ENCODE assay signal across 2 cellular contexts in the genomic region with DNA sequence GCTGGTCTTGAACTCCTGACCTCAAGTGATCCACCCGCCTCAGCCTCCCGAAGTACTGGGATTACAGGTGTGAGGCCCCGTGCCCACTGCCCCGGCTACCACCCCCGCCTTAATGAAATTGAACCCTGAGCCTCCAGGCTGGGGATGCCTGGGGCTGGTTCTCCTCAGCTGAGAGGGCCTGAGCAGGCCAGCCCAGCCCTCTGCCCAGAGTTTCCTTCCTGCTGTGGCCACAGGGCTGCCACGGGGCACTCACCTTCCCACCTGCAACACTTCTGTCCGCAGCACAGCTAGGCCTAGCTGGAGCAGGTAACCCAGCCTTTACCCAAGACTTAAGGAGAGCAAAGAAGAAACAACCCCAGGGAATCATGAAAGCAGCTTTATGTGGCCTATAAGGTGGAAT.
TF ChIP-seq lines count a peak whose summit lies in the region.

No MANE protein-coding gene starts in this region.

TF ChIP-seq in HepG2, 621 proteins besides CTCF, POLR2A, EP300 and RAD21:
- TF ChIP-seq, protein P1, sequence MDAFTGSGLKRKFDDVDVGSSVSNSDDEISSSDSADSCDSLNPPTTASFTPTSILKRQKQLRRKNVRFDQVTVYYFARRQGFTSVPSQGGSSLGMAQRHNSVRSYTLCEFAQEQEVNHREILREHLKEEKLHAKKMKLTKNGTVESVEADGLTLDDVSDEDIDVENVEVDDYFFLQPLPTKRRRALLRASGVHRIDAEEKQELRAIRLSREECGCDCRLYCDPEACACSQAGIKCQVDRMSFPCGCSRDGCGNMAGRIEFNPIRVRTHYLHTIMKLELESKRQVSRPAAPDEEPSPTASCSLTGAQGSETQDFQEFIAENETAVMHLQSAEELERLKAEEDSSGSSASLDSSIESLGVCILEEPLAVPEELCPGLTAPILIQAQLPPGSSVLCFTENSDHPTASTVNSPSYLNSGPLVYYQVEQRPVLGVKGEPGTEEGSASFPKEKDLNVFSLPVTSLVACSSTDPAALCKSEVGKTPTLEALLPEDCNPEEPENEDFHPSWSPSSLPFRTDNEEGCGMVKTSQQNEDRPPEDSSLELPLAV (CRISPR knock-in tag; conservative IDR thresholded peaks at IDR 0.05; ENCODE audit: low read depth): no peak
- TF ChIP-seq ZNF274 (CRISPR knock-in tag; IDR thresholded peaks at IDR 0.05) (no peak), POLR2AphosphoS5 (IDR thresholded peaks at IDR 0.05; ENCODE audit: low read depth, low read length) (no peak), SAP130 (CRISPR knock-in tag; IDR thresholded peaks at IDR 0.05; ENCODE audit: low read depth) (no peak)

TF ChIP-seq in H1, 55 proteins besides CTCF, POLR2A, EP300 and RAD21:
- TF ChIP-seq CHD1 (IDR thresholded peaks at IDR 0.05; ENCODE audit: low read depth, low read length) (no peak), NRF1 (IDR thresholded peaks at IDR 0.05; ENCODE audit: low read depth, low read length) (no peak), KDM1A (IDR thresholded peaks at IDR 0.05; ENCODE audit: borderline replicate concordance, low read length) (no peak), POLR2AphosphoS5 (IDR thresholded peaks at IDR 0.05; ENCODE audit: low read depth, low read length) (no peak), TCF12 (IDR thresholded peaks at IDR 0.05; ENCODE audit: low read depth, low read length) (no peak), SIRT6 (IDR thresholded peaks at IDR 0.05; ENCODE audit: low read length) (no peak), TAF7 (optimal IDR thresholded peaks at IDR 0.05; ENCODE audit: borderline replicate concordance, low read depth, low read length) (no peak), SUZ12 (IDR thresholded peaks at IDR 0.05; ENCODE audit: low read length) (no peak), CEBPB (IDR thresholded peaks at IDR 0.05; ENCODE audit: low read depth, low read length) (no peak), BCL11A (IDR thresholded peaks at IDR 0.05; ENCODE audit: low read depth in 2 of 2, low read length in 2 of 2) (no peak), HDAC2 (IDR thresholded peaks at IDR 0.05; ENCODE audit: borderline replicate concordance in 1 of 2, low read depth in 2 of 2, low read length in 2 of 2) (no peak), CBX5 (IDR thresholded peaks at IDR 0.05; ENCODE audit: low read depth, low read length) (no peak)
- TF ChIP-seq, protein P2, sequence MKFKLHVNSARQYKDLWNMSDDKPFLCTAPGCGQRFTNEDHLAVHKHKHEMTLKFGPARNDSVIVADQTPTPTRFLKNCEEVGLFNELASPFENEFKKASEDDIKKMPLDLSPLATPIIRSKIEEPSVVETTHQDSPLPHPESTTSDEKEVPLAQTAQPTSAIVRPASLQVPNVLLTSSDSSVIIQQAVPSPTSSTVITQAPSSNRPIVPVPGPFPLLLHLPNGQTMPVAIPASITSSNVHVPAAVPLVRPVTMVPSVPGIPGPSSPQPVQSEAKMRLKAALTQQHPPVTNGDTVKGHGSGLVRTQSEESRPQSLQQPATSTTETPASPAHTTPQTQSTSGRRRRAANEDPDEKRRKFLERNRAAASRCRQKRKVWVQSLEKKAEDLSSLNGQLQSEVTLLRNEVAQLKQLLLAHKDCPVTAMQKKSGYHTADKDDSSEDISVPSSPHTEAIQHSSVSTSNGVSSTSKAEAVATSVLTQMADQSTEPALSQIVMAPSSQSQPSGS (IDR thresholded peaks at IDR 0.05; ENCODE audit: low read length): no peak
- TF ChIP-seq, protein P3, sequence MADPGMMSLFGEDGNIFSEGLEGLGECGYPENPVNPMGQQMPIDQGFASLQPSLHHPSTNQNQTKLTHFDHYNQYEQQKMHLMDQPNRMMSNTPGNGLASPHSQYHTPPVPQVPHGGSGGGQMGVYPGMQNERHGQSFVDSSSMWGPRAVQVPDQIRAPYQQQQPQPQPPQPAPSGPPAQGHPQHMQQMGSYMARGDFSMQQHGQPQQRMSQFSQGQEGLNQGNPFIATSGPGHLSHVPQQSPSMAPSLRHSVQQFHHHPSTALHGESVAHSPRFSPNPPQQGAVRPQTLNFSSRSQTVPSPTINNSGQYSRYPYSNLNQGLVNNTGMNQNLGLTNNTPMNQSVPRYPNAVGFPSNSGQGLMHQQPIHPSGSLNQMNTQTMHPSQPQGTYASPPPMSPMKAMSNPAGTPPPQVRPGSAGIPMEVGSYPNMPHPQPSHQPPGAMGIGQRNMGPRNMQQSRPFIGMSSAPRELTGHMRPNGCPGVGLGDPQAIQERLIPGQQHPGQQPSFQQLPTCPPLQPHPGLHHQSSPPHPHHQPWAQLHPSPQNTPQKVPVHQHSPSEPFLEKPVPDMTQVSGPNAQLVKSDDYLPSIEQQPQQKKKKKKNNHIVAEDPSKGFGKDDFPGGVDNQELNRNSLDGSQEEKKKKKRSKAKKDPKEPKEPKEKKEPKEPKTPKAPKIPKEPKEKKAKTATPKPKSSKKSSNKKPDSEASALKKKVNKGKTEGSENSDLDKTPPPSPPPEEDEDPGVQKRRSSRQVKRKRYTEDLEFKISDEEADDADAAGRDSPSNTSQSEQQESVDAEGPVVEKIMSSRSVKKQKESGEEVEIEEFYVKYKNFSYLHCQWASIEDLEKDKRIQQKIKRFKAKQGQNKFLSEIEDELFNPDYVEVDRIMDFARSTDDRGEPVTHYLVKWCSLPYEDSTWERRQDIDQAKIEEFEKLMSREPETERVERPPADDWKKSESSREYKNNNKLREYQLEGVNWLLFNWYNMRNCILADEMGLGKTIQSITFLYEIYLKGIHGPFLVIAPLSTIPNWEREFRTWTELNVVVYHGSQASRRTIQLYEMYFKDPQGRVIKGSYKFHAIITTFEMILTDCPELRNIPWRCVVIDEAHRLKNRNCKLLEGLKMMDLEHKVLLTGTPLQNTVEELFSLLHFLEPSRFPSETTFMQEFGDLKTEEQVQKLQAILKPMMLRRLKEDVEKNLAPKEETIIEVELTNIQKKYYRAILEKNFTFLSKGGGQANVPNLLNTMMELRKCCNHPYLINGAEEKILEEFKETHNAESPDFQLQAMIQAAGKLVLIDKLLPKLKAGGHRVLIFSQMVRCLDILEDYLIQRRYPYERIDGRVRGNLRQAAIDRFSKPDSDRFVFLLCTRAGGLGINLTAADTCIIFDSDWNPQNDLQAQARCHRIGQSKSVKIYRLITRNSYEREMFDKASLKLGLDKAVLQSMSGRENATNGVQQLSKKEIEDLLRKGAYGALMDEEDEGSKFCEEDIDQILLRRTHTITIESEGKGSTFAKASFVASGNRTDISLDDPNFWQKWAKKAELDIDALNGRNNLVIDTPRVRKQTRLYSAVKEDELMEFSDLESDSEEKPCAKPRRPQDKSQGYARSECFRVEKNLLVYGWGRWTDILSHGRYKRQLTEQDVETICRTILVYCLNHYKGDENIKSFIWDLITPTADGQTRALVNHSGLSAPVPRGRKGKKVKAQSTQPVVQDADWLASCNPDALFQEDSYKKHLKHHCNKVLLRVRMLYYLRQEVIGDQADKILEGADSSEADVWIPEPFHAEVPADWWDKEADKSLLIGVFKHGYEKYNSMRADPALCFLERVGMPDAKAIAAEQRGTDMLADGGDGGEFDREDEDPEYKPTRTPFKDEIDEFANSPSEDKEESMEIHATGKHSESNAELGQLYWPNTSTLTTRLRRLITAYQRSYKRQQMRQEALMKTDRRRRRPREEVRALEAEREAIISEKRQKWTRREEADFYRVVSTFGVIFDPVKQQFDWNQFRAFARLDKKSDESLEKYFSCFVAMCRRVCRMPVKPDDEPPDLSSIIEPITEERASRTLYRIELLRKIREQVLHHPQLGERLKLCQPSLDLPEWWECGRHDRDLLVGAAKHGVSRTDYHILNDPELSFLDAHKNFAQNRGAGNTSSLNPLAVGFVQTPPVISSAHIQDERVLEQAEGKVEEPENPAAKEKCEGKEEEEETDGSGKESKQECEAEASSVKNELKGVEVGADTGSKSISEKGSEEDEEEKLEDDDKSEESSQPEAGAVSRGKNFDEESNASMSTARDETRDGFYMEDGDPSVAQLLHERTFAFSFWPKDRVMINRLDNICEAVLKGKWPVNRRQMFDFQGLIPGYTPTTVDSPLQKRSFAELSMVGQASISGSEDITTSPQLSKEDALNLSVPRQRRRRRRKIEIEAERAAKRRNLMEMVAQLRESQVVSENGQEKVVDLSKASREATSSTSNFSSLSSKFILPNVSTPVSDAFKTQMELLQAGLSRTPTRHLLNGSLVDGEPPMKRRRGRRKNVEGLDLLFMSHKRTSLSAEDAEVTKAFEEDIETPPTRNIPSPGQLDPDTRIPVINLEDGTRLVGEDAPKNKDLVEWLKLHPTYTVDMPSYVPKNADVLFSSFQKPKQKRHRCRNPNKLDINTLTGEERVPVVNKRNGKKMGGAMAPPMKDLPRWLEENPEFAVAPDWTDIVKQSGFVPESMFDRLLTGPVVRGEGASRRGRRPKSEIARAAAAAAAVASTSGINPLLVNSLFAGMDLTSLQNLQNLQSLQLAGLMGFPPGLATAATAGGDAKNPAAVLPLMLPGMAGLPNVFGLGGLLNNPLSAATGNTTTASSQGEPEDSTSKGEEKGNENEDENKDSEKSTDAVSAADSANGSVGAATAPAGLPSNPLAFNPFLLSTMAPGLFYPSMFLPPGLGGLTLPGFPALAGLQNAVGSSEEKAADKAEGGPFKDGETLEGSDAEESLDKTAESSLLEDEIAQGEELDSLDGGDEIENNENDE (IDR thresholded peaks at IDR 0.05; ENCODE audit: insufficient replicate concordance, low read length): no peak
